ENCODE assay signal across 17 cellular contexts in the genomic region with DNA sequence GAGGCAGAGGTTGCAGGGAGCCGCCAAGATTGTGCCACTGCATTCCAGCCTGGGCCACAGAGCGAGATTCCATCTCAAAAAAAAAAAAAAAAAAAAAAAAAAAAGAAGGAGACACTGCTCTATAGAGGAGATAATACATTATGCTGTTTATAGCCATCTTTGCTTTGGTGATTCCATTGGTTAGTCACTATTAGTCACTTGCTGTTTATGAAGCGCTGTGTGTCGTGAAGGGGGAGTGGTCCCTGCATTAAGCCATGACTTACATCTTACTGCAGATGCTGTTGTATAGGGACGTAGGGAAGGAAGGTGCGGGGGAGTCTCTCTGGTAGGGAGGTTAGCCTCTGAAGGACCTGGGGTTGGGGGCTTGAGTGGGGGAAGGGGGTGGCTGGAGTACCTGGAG. TPM values are rescaled to one million over a fixed set of nuclear protein-coding genes. Genes with fewer than 3 reads are reported as not detected.
DNase-seq lines count a peak whose midpoint lies in the region; ATAC-seq and TF ChIP-seq lines count a peak whose summit lies in the region.
"Had no signal": no experiment of that assay in that cellular context is flagged by ENCODE, and none has a peak within 500 bp of the region (broad histone marks: within the 10 kb centered on the region; RNA-seq: fewer than 3 reads in every experiment).

No MANE protein-coding gene starts in this region.

- in situ Hi-C loops in GM23248 (cut with MboI), result no loop called here

- no peak overlapping the region for H2AFZ ChIP-seq in GM23248

- H3K27ac ChIP-seq in GM23248, result no peak overlapping the region

- H3K27me3 ChIP-seq in GM23248 (replicated peaks; ENCODE audit: insufficient read depth), result no peaks in the 10 kb centered on the region

- DNase-seq in AG08396 (ENCODE audit: low spot score), result peak; percentile 19
- DNase-seq in GM23248, result peak; percentile 77
- DNase-seq in RPMI7951 (ENCODE audit: low read depth), result peak; percentile 9
- peak; percentile 48 for DNase-seq in islet precursor cell
- no peak for DNase-seq in NCI-H345 (lab: John Stamatoyannopoulos, UW)
- no peak for DNase-seq in mucosa of descending colon
- no peak for DNase-seq in NCI-H2171 treated with DMSO at 0.1 percent for 48 hours (lab: John Stamatoyannopoulos, UW)
- DNase-seq: ACHN; CD4-positive, alpha-beta memory T cell; DND-41; Karpas-422; NCI-H187; NCI-H446 treated with DMSO at 0.1 percent for 48 hours; Right ventricle myocardium superior; SK-N-SH; T-cell had no signal

- no peak for TF ChIP-seq CTCF in mucosa of descending colon (IDR thresholded peaks at IDR 0.05)

- H3K36me3 ChIP-seq in GM23248 (ENCODE audit: low read depth), result no peaks in the 10 kb centered on the region
- no peaks in the 10 kb centered on the region for H3K36me3 ChIP-seq in mucosa of descending colon (ENCODE audit: low read depth)

- H3K4me1 ChIP-seq in GM23248 (ENCODE audit: insufficient read depth), result 0 out of 2 replicates have a peak, but pooled peaks cover 3% of the 10 kb centered on the region
- H3K4me1 ChIP-seq in mucosa of descending colon (ENCODE audit: low read depth), result no peaks in the 10 kb centered on the region

- no peaks in the 10 kb centered on the region for H3K79me2 ChIP-seq in GM23248 (ENCODE audit: insufficient read depth)

- intact Hi-C loops in mucosa of descending colon (cut with DNase I, micrococcal nuclease), result no loop called here

- H4K20me1 ChIP-seq in GM23248 (ENCODE audit: insufficient read depth), result no peaks in the 10 kb centered on the region

- H3K4me3 ChIP-seq in GM23248, result no peak overlapping the region
- H3K4me3 ChIP-seq in mucosa of descending colon, result no peak overlapping the region

- ATAC-seq in mucosa of descending colon (no peak), HG03280 (IDR thresholded peaks at IDR 0.05; ENCODE audit: unreplicated experiment) (no peak)
- ATAC-seq: T-cell had no signal

- H3K4me2 ChIP-seq in GM23248 (ENCODE audit: unreplicated experiment), result no peak overlapping the region
- H3K4me2 ChIP-seq: SK-N-SH had no signal

- no peaks in the 10 kb centered on the region for H3F3A ChIP-seq in GM23248 (ENCODE audit: insufficient read depth)

- H3K9me2 ChIP-seq in GM23248 (ENCODE audit: insufficient read depth), result no peaks in the 10 kb centered on the region
- H3K9me2 ChIP-seq: SK-N-SH had no signal

- H3K9ac ChIP-seq in GM23248, result no peak overlapping the region
- H3K9ac ChIP-seq: SK-N-SH had no signal

- H3K9me3 ChIP-seq in GM23248 (ENCODE audit: low read depth) (no peaks in the 10 kb centered on the region), mucosa of descending colon (no peaks in the 10 kb centered on the region)
- H3K9me3 ChIP-seq: SK-N-SH had no signal

- 30 to 38% methylated on average over 5 to 6 of the region's 6 CpGs for WGBS in GM23248 (ENCODE audit: low coverage in 1 of 2, low lambda C conversion rate in 2 of 2, missing lambda C conversion rate in 2 of 2), 2 experiments

RNA-seq across cellular contexts. Expression of gene HUNK, which starts 48.3 kb away (rescaled TPM):
- 1.3 and 2.5 TPM in 2 replicates for total RNA-seq in GM23248 (2014; rRNA removed; shearing (Covaris generic))
- polyA plus RNA-seq in GM23248 (2016; fragmentation: Nextera tagmentation; extraction: Ambion mirVana), result 0.30 and 0.32 TPM in 2 replicates
- total RNA-seq in RPMI7951 (2014; rRNA removed; shearing (Covaris generic)), result 0.20 and 0.48 TPM in 2 replicates
- 10 to 100 TPM in 2 of 3 donors, 1 to 10 TPM in 1; 3.8 to 12.3 (median 11.0) TPM for total RNA-seq in mucosa of descending colon

Comparison
In these comparisons a context has a peak if more than half of its experiments do, and no peak if none do; other contexts are left out.
1. DNase-seq: peak in AG08396 (single experiment), GM23248 (single experiment), RPMI7951 (single experiment) and islet precursor cell (single experiment); none in NCI-H345 (single experiment), mucosa of descending colon (0 of 3) and NCI-H2171 treated with DMSO at 0.1 percent for 48 hours (single experiment).